ENCODE assay signal across 1 cellular context in genomic region chr3:45881031-45882022, GRCh38.
TF ChIP-seq lines count a peak whose summit lies in the region.

No MANE protein-coding gene starts in this region.

TF ChIP-seq in K562, 482 proteins besides CTCF, POLR2A, EP300 and RAD21 (continued from another document and continues in another):
- no peak; the same call in 1 of the 2 replicates for TF ChIP-seq ZNF609 (CRISPR knock-in tag; IDR thresholded peaks at IDR 0.05; ENCODE audit: borderline replicate concordance)
- TF ChIP-seq GATA2 (CRISPR knock-in tag; IDR thresholded peaks at IDR 0.05) = peak; percentile 51
- TF ChIP-seq FOXK2 (conservative IDR thresholded peaks at IDR 0.05 in 1 of 2, IDR thresholded peaks at IDR 0.05 in 1 of 2; ENCODE audit: low read depth in 2 of 2) = peak; percentile 45 to 48; a peak in 2 of 4 replicates
- peak; percentile 75; the same call in 1 of the 2 replicates for TF ChIP-seq MTA1 (IDR thresholded peaks at IDR 0.05; ENCODE audit: borderline replicate concordance)
- TF ChIP-seq CBFA2T3 (IDR thresholded peaks at IDR 0.05) = peak; percentile 97
- TF ChIP-seq E2F3 (CRISPR knock-in tag; IDR thresholded peaks at IDR 0.05) = no peak
- peak; percentile 95 for TF ChIP-seq ARID1B (IDR thresholded peaks at IDR 0.05)
- TF ChIP-seq ZBTB2 (IDR thresholded peaks at IDR 0.05) = 0 out of 2 replicates have a peak, but pooled peaks have one; percentile 63
- TF ChIP-seq TAL1 (IDR thresholded peaks at IDR 0.05) = peak; percentile 92
- TF ChIP-seq NFIC (IDR thresholded peaks at IDR 0.05) = peak; percentile 81
- no peak; the same call in 1 of the 2 replicates for TF ChIP-seq JUND (IDR thresholded peaks at IDR 0.05; ENCODE audit: borderline replicate concordance, low read depth, low read length)
- peak; percentile 53; the same call in 1 of the 3 replicates for TF ChIP-seq JUND (tag; IDR thresholded peaks at IDR 0.05; ENCODE audit: borderline replicate concordance, low read depth, low read length)
- TF ChIP-seq ZBTB8A (IDR thresholded peaks at IDR 0.05; ENCODE audit: partially characterized antibody) = no peak
- peak; percentile 83 for TF ChIP-seq EGR1 (conservative IDR thresholded peaks at IDR 0.05)
- TF ChIP-seq FOSL1 (tag; conservative IDR thresholded peaks at IDR 0.05) = peak; percentile 76
- TF ChIP-seq TBL1XR1 (IDR thresholded peaks at IDR 0.05; ENCODE audit: low read length in 2 of 2) = peak in 1 of 2 experiments; percentile 51; a peak in 1 of 4 replicates
- TF ChIP-seq SOX6 (IDR thresholded peaks at IDR 0.05) = peak; percentile 74
- peak; percentile 73 for TF ChIP-seq STAT5A (IDR thresholded peaks at IDR 0.05; ENCODE audit: borderline replicate concordance, low read length)
- TF ChIP-seq THAP7 (CRISPR knock-in tag; IDR thresholded peaks at IDR 0.05) = no peak
- no peak for TF ChIP-seq DNMT1 (IDR thresholded peaks at IDR 0.05)
- peak; percentile 82 for TF ChIP-seq MEIS2 (IDR thresholded peaks at IDR 0.05; ENCODE audit: partially characterized antibody)
- TF ChIP-seq TEAD4 (IDR thresholded peaks at IDR 0.05; ENCODE audit: low read length) = peak; percentile 92
- TF ChIP-seq TEAD4 (CRISPR knock-in tag; IDR thresholded peaks at IDR 0.05; ENCODE audit: borderline replicate concordance) = no peak
- TF ChIP-seq CTBP1 (IDR thresholded peaks at IDR 0.05; ENCODE audit: borderline replicate concordance) = peak; percentile 98
- TF ChIP-seq RBM22 (IDR thresholded peaks at IDR 0.05; ENCODE audit: low read depth, low read length, poor library complexity, severe bottlenecking) = no peak
- peak; percentile 21; the same call in 1 of the 2 replicates for TF ChIP-seq ATF7 (IDR thresholded peaks at IDR 0.05)
- peak; percentile 41; the same call in 1 of the 2 replicates for TF ChIP-seq PKNOX1 (IDR thresholded peaks at IDR 0.05)
- no peak for TF ChIP-seq ZC3H4 (CRISPR knock-in tag; IDR thresholded peaks at IDR 0.05; ENCODE audit: borderline replicate concordance)
- no peak for TF ChIP-seq ZNF280A (IDR thresholded peaks at IDR 0.05; ENCODE audit: low read depth, partially characterized antibody)
- TF ChIP-seq NR2C1 (IDR thresholded peaks at IDR 0.05) = 0 out of 2 replicates have a peak, but pooled peaks have one; percentile 10
- no peak for TF ChIP-seq NR2C1 (tag; IDR thresholded peaks at IDR 0.05)
- TF ChIP-seq UBTF (IDR thresholded peaks at IDR 0.05; ENCODE audit: borderline replicate concordance in 1 of 2, low read depth in 2 of 2, low read length in 2 of 2) = 0 out of 4 replicates have a peak, but pooled peaks of 1 of the 2 experiments have one; percentile 13
- no peak for TF ChIP-seq LARP7 (IDR thresholded peaks at IDR 0.05)
- peak; percentile 49; the same call in 1 of the 2 replicates for TF ChIP-seq FOXM1 (IDR thresholded peaks at IDR 0.05; ENCODE audit: low read depth)
- TF ChIP-seq FOXM1 (CRISPR knock-in tag; IDR thresholded peaks at IDR 0.05; ENCODE audit: low read depth) = no peak
- TF ChIP-seq CBFA2T2 (conservative IDR thresholded peaks at IDR 0.05) = peak; percentile 95
- no peak for TF ChIP-seq ZNF695 (CRISPR knock-in tag; IDR thresholded peaks at IDR 0.05)
- TF ChIP-seq ELF4 (CRISPR knock-in tag; IDR thresholded peaks at IDR 0.05) = peak; percentile 89; the same call in 1 of the 2 replicates
- no peak for TF ChIP-seq ZNF551 (CRISPR knock-in tag; IDR thresholded peaks at IDR 0.05)
- peak; percentile 56; the same call in 1 of the 2 replicates for TF ChIP-seq SMARCC2 (IDR thresholded peaks at IDR 0.05; ENCODE audit: low read depth)
- peak; percentile 56; the same call in 1 of the 2 replicates for TF ChIP-seq CEBPB (tag; IDR thresholded peaks at IDR 0.05)
- no peak for TF ChIP-seq TAF9B (IDR thresholded peaks at IDR 0.05; ENCODE audit: partially characterized antibody)
- no peak for TF ChIP-seq ELK3 (CRISPR knock-in tag; IDR thresholded peaks at IDR 0.05)
- TF ChIP-seq MTA2 (IDR thresholded peaks at IDR 0.05; ENCODE audit: low read depth) = peak; percentile 76
- no peak for TF ChIP-seq GABPA (tag; conservative IDR thresholded peaks at IDR 0.05; ENCODE audit: low read depth)
- TF ChIP-seq RCOR1 (IDR thresholded peaks at IDR 0.05; ENCODE audit: borderline replicate concordance in 1 of 2, low read depth in 2 of 2, low read length in 2 of 2) = peak in 1 of 2 experiments; percentile 94; a peak in 3 of 4 replicates
- TF ChIP-seq ZNF507 (tag; conservative IDR thresholded peaks at IDR 0.05) = no peak
- TF ChIP-seq XRCC5 (IDR thresholded peaks at IDR 0.05; ENCODE audit: low read depth, low read length) = no peak
- no peak for TF ChIP-seq ZNF77 (CRISPR knock-in tag; IDR thresholded peaks at IDR 0.05)
- TF ChIP-seq HDAC1 (IDR thresholded peaks at IDR 0.05) = peak in 1 of 2 experiments; percentile 91; a peak in 2 of 4 replicates
- no peak for TF ChIP-seq NRF1 (conservative IDR thresholded peaks at IDR 0.05 in 1 of 2, IDR thresholded peaks at IDR 0.05 in 1 of 2)
- no peak for TF ChIP-seq NR2C2 (CRISPR knock-in tag; IDR thresholded peaks at IDR 0.05)
- TF ChIP-seq NR2C2 (tag; IDR thresholded peaks at IDR 0.05) = 0 out of 2 replicates have a peak, but pooled peaks have one; percentile 24
- TF ChIP-seq POLR2AphosphoS5 (IDR thresholded peaks at IDR 0.05; ENCODE audit: control insufficient read depth, insufficient read depth, low read depth, low read length) = peak; percentile 92
- peak; percentile 91 for TF ChIP-seq HMBOX1 (IDR thresholded peaks at IDR 0.05)
- TF ChIP-seq CEBPG (CRISPR knock-in tag; IDR thresholded peaks at IDR 0.05) = peak; percentile 63; the same call in 1 of the 2 replicates
- 0 out of 4 replicates have a peak, but pooled peaks of 1 of the 2 experiments have one; percentile 30 for TF ChIP-seq CEBPG (tag; conservative IDR thresholded peaks at IDR 0.05 in 1 of 2, IDR thresholded peaks at IDR 0.05 in 1 of 2)
- peak; percentile 61 for TF ChIP-seq HDAC3 (IDR thresholded peaks at IDR 0.05; ENCODE audit: borderline replicate concordance, partially characterized antibody)
- peak; percentile 80 to 87; a peak in 3 of 4 replicates for TF ChIP-seq TRIM24 (IDR thresholded peaks at IDR 0.05)
- TF ChIP-seq ZC3H8 (IDR thresholded peaks at IDR 0.05) = no peak
- peak; percentile 97 for TF ChIP-seq TCF3 (CRISPR knock-in tag; IDR thresholded peaks at IDR 0.05)
